2 cellular contexts compared by ENCODE assay signal in the genomic region with DNA sequence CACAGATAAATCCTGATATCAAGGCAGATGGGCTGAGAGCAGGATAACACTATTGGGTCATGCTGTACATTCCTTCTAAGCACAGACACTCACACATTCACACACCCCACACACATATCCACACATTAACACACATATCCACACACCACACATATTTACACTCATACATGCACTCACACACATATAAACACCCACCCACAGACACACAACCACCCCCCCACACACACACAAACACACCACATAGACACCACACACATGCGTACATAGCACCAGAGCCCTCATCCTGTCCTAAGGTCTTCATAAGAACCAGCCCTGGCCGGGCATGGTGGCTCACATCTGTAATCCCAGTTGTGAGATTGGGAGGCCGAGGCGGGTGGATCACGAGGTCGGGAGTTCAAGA.
TF ChIP-seq lines count a peak whose summit lies in the region.

No MANE protein-coding gene starts in this region.

TF ChIP-seq in IMR-90, 13 proteins besides CTCF, POLR2A, EP300 and RAD21:
- no peak for TF ChIP-seq MXI1 (IDR thresholded peaks at IDR 0.05; ENCODE audit: borderline replicate concordance, low read depth, low read length)
- TF ChIP-seq CHD1 (IDR thresholded peaks at IDR 0.05; ENCODE audit: low read depth, low read length): no peak
- TF ChIP-seq, protein P1, sequence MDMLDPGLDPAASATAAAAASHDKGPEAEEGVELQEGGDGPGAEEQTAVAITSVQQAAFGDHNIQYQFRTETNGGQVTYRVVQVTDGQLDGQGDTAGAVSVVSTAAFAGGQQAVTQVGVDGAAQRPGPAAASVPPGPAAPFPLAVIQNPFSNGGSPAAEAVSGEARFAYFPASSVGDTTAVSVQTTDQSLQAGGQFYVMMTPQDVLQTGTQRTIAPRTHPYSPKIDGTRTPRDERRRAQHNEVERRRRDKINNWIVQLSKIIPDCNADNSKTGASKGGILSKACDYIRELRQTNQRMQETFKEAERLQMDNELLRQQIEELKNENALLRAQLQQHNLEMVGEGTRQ (IDR thresholded peaks at IDR 0.05; ENCODE audit: low read depth, low read length): no peak
- no peak for TF ChIP-seq RCOR1 (IDR thresholded peaks at IDR 0.05; ENCODE audit: insufficient replicate concordance, low read length)
- TF ChIP-seq CEBPB (IDR thresholded peaks at IDR 0.05; ENCODE audit: low read depth, low read length): no peak
- TF ChIP-seq SMC3 (IDR thresholded peaks at IDR 0.05; ENCODE audit: low read depth, low read length): no peak
- no peak for TF ChIP-seq RFX5 (IDR thresholded peaks at IDR 0.05; ENCODE audit: low read depth, low read length)
- no peak for TF ChIP-seq MAFK (IDR thresholded peaks at IDR 0.05; ENCODE audit: low read depth, low read length)
- TF ChIP-seq, protein P2, sequence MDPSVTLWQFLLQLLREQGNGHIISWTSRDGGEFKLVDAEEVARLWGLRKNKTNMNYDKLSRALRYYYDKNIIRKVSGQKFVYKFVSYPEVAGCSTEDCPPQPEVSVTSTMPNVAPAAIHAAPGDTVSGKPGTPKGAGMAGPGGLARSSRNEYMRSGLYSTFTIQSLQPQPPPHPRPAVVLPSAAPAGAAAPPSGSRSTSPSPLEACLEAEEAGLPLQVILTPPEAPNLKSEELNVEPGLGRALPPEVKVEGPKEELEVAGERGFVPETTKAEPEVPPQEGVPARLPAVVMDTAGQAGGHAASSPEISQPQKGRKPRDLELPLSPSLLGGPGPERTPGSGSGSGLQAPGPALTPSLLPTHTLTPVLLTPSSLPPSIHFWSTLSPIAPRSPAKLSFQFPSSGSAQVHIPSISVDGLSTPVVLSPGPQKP (IDR thresholded peaks at IDR 0.05; ENCODE audit: borderline replicate concordance, low read depth, low read length): no peak
- no peak for TF ChIP-seq NFE2L2 (IDR thresholded peaks at IDR 0.05; ENCODE audit: low read depth, low read length)
- TF ChIP-seq BHLHE40 (IDR thresholded peaks at IDR 0.05; ENCODE audit: low read depth, low read length): no peak
- no peak for TF ChIP-seq MAZ (IDR thresholded peaks at IDR 0.05; ENCODE audit: borderline replicate concordance, low read depth, low read length)
- no peak for TF ChIP-seq FOS (IDR thresholded peaks at IDR 0.05; ENCODE audit: low read depth, low read length)

TF ChIP-seq in HepG2, 621 proteins besides CTCF, POLR2A, EP300 and RAD21:
- TF ChIP-seq GZF1 (CRISPR knock-in tag; IDR thresholded peaks at IDR 0.05) (no peak), E2F2 (CRISPR knock-in tag; IDR thresholded peaks at IDR 0.05; ENCODE audit: borderline replicate concordance) (no peak), SMAD9 (CRISPR knock-in tag; IDR thresholded peaks at IDR 0.05) (no peak), AKAP8 (CRISPR knock-in tag; IDR thresholded peaks at IDR 0.05) (no peak), TBX3 (IDR thresholded peaks at IDR 0.05; ENCODE audit: borderline replicate concordance) (no peak), TGIF2 (CRISPR knock-in tag; IDR thresholded peaks at IDR 0.05) (no peak), ZNF660 (CRISPR knock-in tag; IDR thresholded peaks at IDR 0.05; ENCODE audit: borderline replicate concordance, low read depth) (no peak), ZNF670 (CRISPR knock-in tag; IDR thresholded peaks at IDR 0.05; ENCODE audit: borderline replicate concordance) (no peak), ELF1 (CRISPR knock-in tag; IDR thresholded peaks at IDR 0.05) (no peak), MEF2D (CRISPR knock-in tag; IDR thresholded peaks at IDR 0.05) (no peak)
- TF ChIP-seq, protein P3, sequence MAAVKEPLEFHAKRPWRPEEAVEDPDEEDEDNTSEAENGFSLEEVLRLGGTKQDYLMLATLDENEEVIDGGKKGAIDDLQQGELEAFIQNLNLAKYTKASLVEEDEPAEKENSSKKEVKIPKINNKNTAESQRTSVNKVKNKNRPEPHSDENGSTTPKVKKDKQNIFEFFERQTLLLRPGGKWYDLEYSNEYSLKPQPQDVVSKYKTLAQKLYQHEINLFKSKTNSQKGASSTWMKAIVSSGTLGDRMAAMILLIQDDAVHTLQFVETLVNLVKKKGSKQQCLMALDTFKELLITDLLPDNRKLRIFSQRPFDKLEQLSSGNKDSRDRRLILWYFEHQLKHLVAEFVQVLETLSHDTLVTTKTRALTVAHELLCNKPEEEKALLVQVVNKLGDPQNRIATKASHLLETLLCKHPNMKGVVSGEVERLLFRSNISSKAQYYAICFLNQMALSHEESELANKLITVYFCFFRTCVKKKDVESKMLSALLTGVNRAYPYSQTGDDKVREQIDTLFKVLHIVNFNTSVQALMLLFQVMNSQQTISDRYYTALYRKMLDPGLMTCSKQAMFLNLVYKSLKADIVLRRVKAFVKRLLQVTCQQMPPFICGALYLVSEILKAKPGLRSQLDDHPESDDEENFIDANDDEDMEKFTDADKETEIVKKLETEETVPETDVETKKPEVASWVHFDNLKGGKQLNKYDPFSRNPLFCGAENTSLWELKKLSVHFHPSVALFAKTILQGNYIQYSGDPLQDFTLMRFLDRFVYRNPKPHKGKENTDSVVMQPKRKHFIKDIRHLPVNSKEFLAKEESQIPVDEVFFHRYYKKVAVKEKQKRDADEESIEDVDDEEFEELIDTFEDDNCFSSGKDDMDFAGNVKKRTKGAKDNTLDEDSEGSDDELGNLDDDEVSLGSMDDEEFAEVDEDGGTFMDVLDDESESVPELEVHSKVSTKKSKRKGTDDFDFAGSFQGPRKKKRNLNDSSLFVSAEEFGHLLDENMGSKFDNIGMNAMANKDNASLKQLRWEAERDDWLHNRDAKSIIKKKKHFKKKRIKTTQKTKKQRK (IDR thresholded peaks at IDR 0.05; ENCODE audit: low read length): no peak
